ENCODE assay signal across 8 cellular contexts in genomic region chr15:99703603-99704443, GRCh38. TPM values are rescaled to one million over a fixed set of nuclear protein-coding genes. Genes with fewer than 3 reads are reported as not detected.
A peak's percentile ranks its signal among the peaks of the same experiment; 100 is the strongest.
DNase-seq lines count a peak whose midpoint lies in the region; ATAC-seq, FAIRE-seq and TF ChIP-seq lines count a peak whose summit lies in the region.

No MANE protein-coding gene starts in this region.

- in situ Hi-C loops in GM13977 (cut with MboI; ENCODE audit: low pct_unique_long_range_greater_than_20kb, low sequenced_read_pairs, unreplicated experiment), result loop anchor here (10.0 to 25.0 kb wide), 2 partner anchors 199 to 417 kb away; no protein-coding TSS in a partner anchor

- no peaks in the 10 kb centered on the region for H3K36me3 ChIP-seq in bronchial epithelial cell (ENCODE audit: control insufficient read depth, insufficient read depth, low read length)

- no peak for FAIRE-seq in bronchial epithelial cell (lab: Jason Lieb, UNC)

- peak; percentile 54 for ATAC-seq in HG02981 (IDR thresholded peaks at IDR 0.05; ENCODE audit: unreplicated experiment)

- DNase-seq in Ammon's horn (ENCODE audit: low spot score) (peak; percentile 44), GM13977 (ENCODE audit: low spot score) (peak; percentile 57), NCI-H69 (lab: John Stamatoyannopoulos, UW) (peak; percentile 71), bronchial epithelial cell (ENCODE audit: low read depth) (peak; percentile 94), superior temporal gyrus (ENCODE audit: extremely low spot score) (peak; percentile 77), NCI-H1092 (lab: John Stamatoyannopoulos, UW) (no peak)

- H3K27ac ChIP-seq in layer of hippocampus (ENCODE audit: low read depth, low read length), result peak overlapping the region; percentile 8

- H3K27me3 ChIP-seq in bronchial epithelial cell (ENCODE audit: control insufficient read depth, insufficient read depth, low read length) (no peaks in the 10 kb centered on the region), layer of hippocampus (ENCODE audit: control insufficient read depth, insufficient read depth, low read length) (no peaks in the 10 kb centered on the region)

- no peak overlapping the region for H3K4me3 ChIP-seq in bronchial epithelial cell (ENCODE audit: low read depth, low read length)

- peak; percentile 6 for TF ChIP-seq CTCF in GM13977 (IDR thresholded peaks at IDR 0.05; ENCODE audit: extremely low read depth, insufficient read depth, missing control alignments)
- TF ChIP-seq CTCF in bronchial epithelial cell (IDR thresholded peaks at IDR 0.05; ENCODE audit: insufficient read depth, low read length, severe bottlenecking), result peak; percentile 50

RNA-seq across cellular contexts. Expression of gene LYSMD4, which starts 29.4 kb away (rescaled TPM):
- total RNA-seq in bronchial epithelial cell, result 13.2 and 14.1 TPM in 2 replicates
